ENCODE assay signal across 8 cellular contexts in genomic region chr6:25962368-25963127, GRCh38. TPM values are rescaled to one million over a fixed set of nuclear protein-coding genes. Genes with fewer than 3 reads are reported as not detected.
DNase-seq lines count a peak whose midpoint lies in the region; ATAC-seq lines count a peak whose summit lies in the region.

TSS of gene TRIM38 (plus strand) at chr6:25962802. CDS start at chr6:25966523, 3,721 bp downstream.

- DNase-seq in Right ventricle myocardium inferior (ENCODE audit: missing footprints) (no peak), cardiac septum (ENCODE audit: low spot score) (no peak), NOMO-1 (lab: John Stamatoyannopoulos, UW; ENCODE audit: unreplicated experiment in 2 of 2) (peak; percentile 90 to 99), epithelial cell of prostate (ENCODE audit: low read depth, low spot score) (peak; percentile 66), myocyte (ENCODE audit: low read depth) (peak; percentile 98)
- peak; percentile 64 for DNase-seq in activated CD8-positive, alpha-beta memory T cell treated with anti-CD3 and anti-CD28 coated beads, Interleukin-2, amount 50 U/mL, for 4 hours
- peak; percentile 72 for DNase-seq in stimulated activated naive CD8-positive, alpha-beta T cell treated with anti-CD3 and anti-CD28 coated beads, Interleukin-15, Interleukin-2, amounts not matched to agents 100 U/mL and 50 U/mL, for 24 hours

- intact Hi-C loops in Right ventricle myocardium inferior (cut with DNase I) (no loop called here), cardiac septum (cut with DNase I) (loop anchor here (2.0 kb wide), 1 partner anchor 30 kb away; no protein-coding TSS in a partner anchor)

- peak; percentile 90 for ATAC-seq in Right ventricle myocardium inferior
- peak; percentile 72 for ATAC-seq in HG02943 (IDR thresholded peaks at IDR 0.05; ENCODE audit: low read depth, unreplicated experiment)
- peak; percentile 87 for ATAC-seq in stimulated activated naive CD8-positive, alpha-beta T cell treated with anti-CD3 and anti-CD28 coated beads, Interleukin-15, Interleukin-2, amounts not matched to agents 100 U/mL and 50 U/mL, for 24 hours

- H3K27ac ChIP-seq in epithelial cell of prostate: peak within 1 kb of the TSS; percentile 91

RNA-seq across cellular contexts. Expression of gene TRIM38, which starts in this region (rescaled TPM):
- total RNA-seq in Right ventricle myocardium inferior (2.7 TPM), cardiac septum (2.5 TPM), myocyte (13.7 and 28.7 TPM in 2 replicates)
- 7.9 TPM for polyA plus RNA-seq in myocyte (2012)

Comparison
In these comparisons a context has a peak if more than half of its experiments do, and no peak if none do; other contexts are left out.
1. DNase-seq: peak in NOMO-1 (2 of 2), activated CD8-positive, alpha-beta memory T cell treated with anti-CD3 and anti-CD28 coated beads, Interleukin-2, amount 50 U/mL, for 4 hours (single experiment), epithelial cell of prostate (single experiment), myocyte (single experiment) and stimulated activated naive CD8-positive, alpha-beta T cell treated with anti-CD3 and anti-CD28 coated beads, Interleukin-15, Interleukin-2, amounts not matched to agents 100 U/mL and 50 U/mL, for 24 hours (single experiment); none in Right ventricle myocardium inferior (single experiment) and cardiac septum (single experiment).
2. Peak in every context shown above with its lines, with median percentiles within 50 percentile points of each other: ATAC-seq.